Comparison of ENCODE assay signal across 20 cellular contexts in the genomic region with DNA sequence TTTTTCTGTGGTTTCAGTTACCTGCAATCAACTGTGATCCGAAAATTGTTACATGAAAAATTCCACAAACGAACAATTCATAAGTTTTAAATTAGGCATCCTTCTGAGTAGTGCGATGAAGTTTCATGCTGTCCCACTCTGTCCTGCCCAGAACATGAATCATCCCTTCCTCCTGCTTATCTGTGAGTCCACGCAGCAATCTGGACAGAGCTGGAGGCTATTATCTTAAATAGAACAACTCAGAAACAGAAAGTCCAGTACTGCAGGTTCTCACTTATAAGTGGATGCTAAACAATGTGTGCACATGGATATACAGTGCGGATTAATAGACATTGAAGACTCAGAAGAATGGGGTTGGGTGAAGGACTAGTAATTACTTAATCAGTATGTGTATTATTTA.
DNase-seq lines count a peak whose midpoint lies in the region; ATAC-seq and TF ChIP-seq lines count a peak whose summit lies in the region.
"Had no signal": no experiment of that assay in that cellular context is flagged by ENCODE, and none has a peak within 500 bp of the region (broad histone marks: within the 10 kb centered on the region; RNA-seq: fewer than 3 reads in every experiment).

No MANE protein-coding gene starts in this region.

- H3K4me3 ChIP-seq in SK-N-SH (ENCODE audit: low read depth in 2 of 2, low read length in 1 of 2): no peak overlapping the region
- H3K4me3 ChIP-seq in brain microvascular endothelial cell (ENCODE audit: low read depth, low read length): no peak overlapping the region
- H3K4me3 ChIP-seq in effector memory CD4-positive, alpha-beta T cell (ENCODE audit: insufficient read depth, low read depth, low read length, poor library complexity, severe bottlenecking): no peak overlapping the region
- H3K4me3 ChIP-seq in Caco-2 (ENCODE audit: low read depth, low read length): no peak overlapping the region
- H3K4me3 ChIP-seq: HAP-1, thoracic aorta had no signal

- no peaks in the 10 kb centered on the region for H4K20me1 ChIP-seq in SK-N-SH (ENCODE audit: insufficient read depth)

- peak; percentile 59 for ATAC-seq in sciatic nerve
- no peak for ATAC-seq in GM18520 (IDR thresholded peaks at IDR 0.05; ENCODE audit: unreplicated experiment)
- ATAC-seq: effector memory CD8-positive, alpha-beta T cell; T-helper 17 cell had no signal

- TF ChIP-seq CTCF in SK-N-SH (IDR thresholded peaks at IDR 0.05): no peak
- TF ChIP-seq CTCF in brain microvascular endothelial cell (IDR thresholded peaks at IDR 0.05; ENCODE audit: low read depth, low read length, missing control alignments): no peak
- no peak for TF ChIP-seq CTCF in Caco-2 (IDR thresholded peaks at IDR 0.05; ENCODE audit: insufficient read depth in 1 of 2, low read depth in 1 of 2, low read length in 1 of 2, severe bottlenecking in 1 of 2, unreplicated experiment in 1 of 2)

- CTCF ChIA-PET in SK-N-SH (lab: Yijun Ruan, JAX): interaction anchor here (0.9 to 2.6 kb wide), 2 partner anchors 25 to 582 kb away, joined by 5 to 14 read pairs; no protein-coding TSS in a partner anchor
- CTCF ChIA-PET in Caco-2 (lab: Charles Lee): no interaction called here

- no peak for DNase-seq in SK-N-SH
- peak; percentile 76 for DNase-seq in brain microvascular endothelial cell
- DNase-seq in glomerular endothelial cell (ENCODE audit: extremely low read depth, low read depth, low spot score): peak; percentile 45
- DNase-seq in sciatic nerve (ENCODE audit: low spot score): no peak
- DNase-seq in effector memory CD4-positive, alpha-beta T cell: no peak
- DNase-seq in Caco-2: no peak
- no peak for DNase-seq in NCI-H2107 (lab: John Stamatoyannopoulos, UW)
- DNase-seq: activated naive CD8-positive, alpha-beta T cell treated with anti-CD3 and anti-CD28 coated beads for 36 hours; activated T-cell treated with anti-CD3 and anti-CD28 coated beads, Interleukin-2, amount 50 U/mL, for 48 hours; effector memory CD8-positive, alpha-beta T cell; foreskin melanocyte; KG1; NCI-H1092; T-helper 17 cell had no signal

- H3K9me2 ChIP-seq in SK-N-SH: peaks cover 2% of the 10 kb centered on the region; the same call in 1 of the 2 replicates

- H3K9ac ChIP-seq in SK-N-SH: no peak overlapping the region
- H3K9ac ChIP-seq: parathyroid adenoma had no signal

- H3K9me3 Mint-ChIP-seq in Caco-2 (ENCODE audit: unreplicated experiment): no peaks in the 10 kb centered on the region
- H3K9me3 Mint-ChIP-seq: activated naive CD8-positive, alpha-beta T cell treated with anti-CD3 and anti-CD28 coated beads for 36 hours; central memory CD8-positive, alpha-beta T cell; effector memory CD8-positive, alpha-beta T cell had no signal

- peaks cover 8% of the 10 kb centered on the region for H3F3A ChIP-seq in SK-N-SH (replicated peaks; ENCODE audit: insufficient read depth)

- in situ Hi-C loops in brain microvascular endothelial cell (cut with HindIII; ENCODE audit: low pct_ligation_motif_present, low sequenced_read_pairs): no loop called here

- H3K4me1 Mint-ChIP-seq in Caco-2 (ENCODE audit: low read depth, unreplicated experiment): no peaks in the 10 kb centered on the region
- H3K4me1 Mint-ChIP-seq: activated naive CD8-positive, alpha-beta T cell treated with anti-CD3 and anti-CD28 coated beads for 36 hours; B cell; central memory CD8-positive, alpha-beta T cell; T-helper 17 cell had no signal

- no peaks in the 10 kb centered on the region for H3K79me2 ChIP-seq in SK-N-SH (ENCODE audit: insufficient read depth)
- H3K79me2 ChIP-seq: parathyroid adenoma had no signal

- BruUV-seq in Caco-2 (replicated peaks; lab: Mats Ljungman, UMichigan): no TSS peak

- no peak overlapping the region for H3K4me3 Mint-ChIP-seq in Caco-2 (ENCODE audit: unreplicated experiment)
- H3K4me3 Mint-ChIP-seq: activated naive CD8-positive, alpha-beta T cell treated with anti-CD3 and anti-CD28 coated beads for 36 hours; B cell; central memory CD8-positive, alpha-beta T cell; effector memory CD8-positive, alpha-beta T cell; T-helper 17 cell had no signal

- intact Hi-C loops in sciatic nerve (cut with DNase I): no loop called here
- intact Hi-C loops in Caco-2 (cut with micrococcal nuclease; ENCODE audit: unreplicated experiment): no loop called here

- no peaks in the 10 kb centered on the region for H3K27me3 Mint-ChIP-seq in Caco-2 (ENCODE audit: insufficient read depth, unreplicated experiment)
- H3K27me3 Mint-ChIP-seq: activated naive CD8-positive, alpha-beta T cell treated with anti-CD3 and anti-CD28 coated beads for 36 hours; B cell; central memory CD8-positive, alpha-beta T cell; effector memory CD8-positive, alpha-beta T cell; T-helper 17 cell had no signal

- H3K27ac Mint-ChIP-seq in Caco-2 (ENCODE audit: unreplicated experiment): no peak overlapping the region
- H3K27ac Mint-ChIP-seq: activated naive CD8-positive, alpha-beta T cell treated with anti-CD3 and anti-CD28 coated beads for 36 hours; B cell; effector memory CD8-positive, alpha-beta T cell; T-helper 17 cell had no signal

- H3K27me3 ChIP-seq in SK-N-SH (ENCODE audit: insufficient read depth) (no peaks in the 10 kb centered on the region), brain microvascular endothelial cell (replicated peaks) (no peaks in the 10 kb centered on the region), Caco-2 (replicated peaks; ENCODE audit: control insufficient read depth, insufficient read depth, low read length) (no peaks in the 10 kb centered on the region)
- H3K27me3 ChIP-seq in effector memory CD4-positive, alpha-beta T cell (replicated peaks; ENCODE audit: control insufficient read depth, insufficient read depth, low read length, poor library complexity, severe bottlenecking): no peaks in the 10 kb centered on the region

- H3K9me3 ChIP-seq in SK-N-SH (no peaks in the 10 kb centered on the region), Caco-2 (no peaks in the 10 kb centered on the region; the same call in 1 of the 2 replicates)
- H3K9me3 ChIP-seq in effector memory CD4-positive, alpha-beta T cell (ENCODE audit: control insufficient read depth, low read length): no peaks in the 10 kb centered on the region
- H3K9me3 ChIP-seq: HAP-1, thoracic aorta had no signal

- no peaks in the 10 kb centered on the region for H3K36me3 Mint-ChIP-seq in Caco-2 (ENCODE audit: insufficient read depth, unreplicated experiment)
- H3K36me3 Mint-ChIP-seq: activated naive CD8-positive, alpha-beta T cell treated with anti-CD3 and anti-CD28 coated beads for 36 hours had no signal

- H3K36me3 ChIP-seq in SK-N-SH (replicated peaks in 1 of 2; ENCODE audit: control insufficient read depth in 1 of 2, insufficient read depth in 2 of 2, low read length in 1 of 2): no peaks in the 10 kb centered on the region
- H3K36me3 ChIP-seq in brain microvascular endothelial cell (replicated peaks): no peaks in the 10 kb centered on the region
- H3K36me3 ChIP-seq in effector memory CD4-positive, alpha-beta T cell (ENCODE audit: control insufficient read depth, insufficient read depth, low read length): no peaks in the 10 kb centered on the region
- no peaks in the 10 kb centered on the region for H3K36me3 ChIP-seq in Caco-2 (ENCODE audit: control insufficient read depth, insufficient read depth, low read length)
- H3K36me3 ChIP-seq: HAP-1, thoracic aorta had no signal

- H2AFZ ChIP-seq in SK-N-SH (ENCODE audit: low read depth): peak overlapping the region; percentile 1; the same call in 1 of the 2 replicates
- H2AFZ ChIP-seq: parathyroid adenoma had no signal

- no peaks in the 10 kb centered on the region; a peak in 2 of 4 replicates for H3K4me1 ChIP-seq in SK-N-SH (ENCODE audit: control insufficient read depth in 1 of 2, insufficient read depth in 2 of 2, low read depth in 1 of 2, low read length in 1 of 2)
- H3K4me1 ChIP-seq in effector memory CD4-positive, alpha-beta T cell (ENCODE audit: control insufficient read depth, insufficient read depth, low read length, poor library complexity, severe bottlenecking): no peaks in the 10 kb centered on the region
- H3K4me1 ChIP-seq in Caco-2: no peaks in the 10 kb centered on the region
- H3K4me1 ChIP-seq: HAP-1, parathyroid adenoma had no signal

- 41% methylated on average over 5 of the region's 5 CpGs for WGBS in SK-N-SH (ENCODE audit: low lambda C conversion rate)

- H3K27ac ChIP-seq in SK-N-SH (ENCODE audit: low read depth in 2 of 2, low read length in 1 of 2) (peak overlapping the region in 1 of 2 experiments; percentile 76; a peak in 1 of 4 replicates), brain microvascular endothelial cell (no peak overlapping the region)
- H3K27ac ChIP-seq in effector memory CD4-positive, alpha-beta T cell (ENCODE audit: insufficient read depth, low read length, poor library complexity, severe bottlenecking): no peak overlapping the region
- H3K27ac ChIP-seq: parathyroid adenoma, thoracic aorta had no signal

- TF ChIP-seq RAD21 in SK-N-SH (IDR thresholded peaks at IDR 0.05; ENCODE audit: low read length): no peak

- peak overlapping the region; percentile 51; the same call in 1 of the 2 replicates for H3K4me2 ChIP-seq in SK-N-SH

- POLR2A ChIA-PET in SK-N-SH (lab: Yijun Ruan, JAX): no interaction called here
- POLR2A ChIA-PET in Caco-2 (lab: Charles Lee): no interaction called here

- no peak; a peak in 1 of 4 replicates for TF ChIP-seq EP300 in SK-N-SH (IDR thresholded peaks at IDR 0.05; ENCODE audit: borderline replicate concordance in 1 of 2, low read depth in 1 of 2, low read length in 1 of 2)

TF ChIP-seq in SK-N-SH, 30 proteins besides CTCF, POLR2A, EP300 and RAD21:
- TF ChIP-seq FOSL2 (IDR thresholded peaks at IDR 0.05; ENCODE audit: borderline replicate concordance, low read depth): peak; percentile 56; the same call in 1 of the 2 replicates
- TF ChIP-seq JUND (IDR thresholded peaks at IDR 0.05): peak; percentile 51
- peak; percentile 48; the same call in 1 of the 2 replicates for TF ChIP-seq TCF12 (IDR thresholded peaks at IDR 0.05)
- TF ChIP-seq, protein P1, sequence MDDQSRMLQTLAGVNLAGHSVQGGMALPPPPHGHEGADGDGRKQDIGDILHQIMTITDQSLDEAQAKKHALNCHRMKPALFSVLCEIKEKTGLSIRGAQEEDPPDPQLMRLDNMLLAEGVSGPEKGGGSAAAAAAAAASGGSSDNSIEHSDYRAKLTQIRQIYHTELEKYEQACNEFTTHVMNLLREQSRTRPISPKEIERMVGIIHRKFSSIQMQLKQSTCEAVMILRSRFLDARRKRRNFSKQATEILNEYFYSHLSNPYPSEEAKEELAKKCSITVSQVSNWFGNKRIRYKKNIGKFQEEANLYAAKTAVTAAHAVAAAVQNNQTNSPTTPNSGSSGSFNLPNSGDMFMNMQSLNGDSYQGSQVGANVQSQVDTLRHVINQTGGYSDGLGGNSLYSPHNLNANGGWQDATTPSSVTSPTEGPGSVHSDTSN (IDR thresholded peaks at IDR 0.05): 0 out of 2 replicates have a peak, but pooled peaks have one; percentile 7
- TF ChIP-seq, protein P2, sequence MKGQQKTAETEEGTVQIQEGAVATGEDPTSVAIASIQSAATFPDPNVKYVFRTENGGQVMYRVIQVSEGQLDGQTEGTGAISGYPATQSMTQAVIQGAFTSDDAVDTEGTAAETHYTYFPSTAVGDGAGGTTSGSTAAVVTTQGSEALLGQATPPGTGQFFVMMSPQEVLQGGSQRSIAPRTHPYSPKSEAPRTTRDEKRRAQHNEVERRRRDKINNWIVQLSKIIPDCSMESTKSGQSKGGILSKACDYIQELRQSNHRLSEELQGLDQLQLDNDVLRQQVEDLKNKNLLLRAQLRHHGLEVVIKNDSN (IDR thresholded peaks at IDR 0.05; ENCODE audit: borderline replicate concordance, low read depth): no peak

Comparison
In these comparisons a context has a peak if more than half of its experiments do, and no peak if none do; other contexts are left out.
1. DNase-seq: peak in brain microvascular endothelial cell (single experiment) and glomerular endothelial cell (single experiment); none in SK-N-SH (single experiment), sciatic nerve (single experiment), effector memory CD4-positive, alpha-beta T cell (0 of 3), Caco-2 (0 of 2) and NCI-H2107 (single experiment).